Comparison of ENCODE assay signal across 29 cellular contexts in the genomic region with DNA sequence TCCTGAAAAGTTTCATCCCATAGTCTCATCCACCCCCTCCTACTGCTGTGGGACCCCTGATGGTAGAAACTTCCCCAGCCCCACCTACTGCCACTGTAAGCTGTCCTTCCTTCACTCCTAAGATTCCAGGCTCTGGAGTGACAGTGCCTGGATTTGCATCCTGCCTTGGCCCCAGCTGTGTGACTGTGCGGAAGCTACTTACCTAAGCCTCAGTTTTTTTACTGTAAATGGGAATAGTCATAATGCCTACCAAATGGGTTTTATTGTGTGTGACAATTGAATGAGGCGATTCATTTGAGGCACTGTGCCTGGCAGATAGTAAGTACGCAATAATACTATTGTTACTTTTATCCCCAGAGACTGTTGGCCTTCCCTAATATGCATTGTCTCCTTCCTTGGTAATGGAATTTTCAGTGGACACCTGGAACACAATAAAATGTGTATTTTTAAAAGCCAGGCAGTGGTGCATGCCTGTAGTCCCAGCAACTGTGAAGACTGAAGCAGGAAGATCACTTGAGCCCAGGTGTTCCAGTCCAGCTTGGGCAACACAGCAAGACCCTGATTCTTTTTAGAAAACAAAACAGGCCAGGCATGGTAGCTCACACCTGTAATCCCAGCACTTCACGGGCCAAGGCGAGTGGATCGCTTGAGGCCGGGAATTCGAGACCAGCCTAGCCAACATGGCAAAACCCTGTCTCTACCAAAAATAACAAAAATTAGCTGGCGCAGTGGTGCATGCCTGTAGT. TPM values are rescaled to one million over a fixed set of nuclear protein-coding genes. Genes with fewer than 3 reads are reported as not detected.
DNase-seq lines count a peak whose midpoint lies in the region; ATAC-seq and TF ChIP-seq lines count a peak whose summit lies in the region.
"Had no signal": no experiment of that assay in that cellular context is flagged by ENCODE, and none has a peak within 500 bp of the region (broad histone marks: within the 10 kb centered on the region; RNA-seq: fewer than 3 reads in every experiment).

No MANE protein-coding gene starts in this region.

- H3K79me2 ChIP-seq in mammary epithelial cell (ENCODE audit: insufficient read depth, low read length) (no peaks in the 10 kb centered on the region), neural progenitor cell (ENCODE audit: low read depth) (no peaks in the 10 kb centered on the region)

- H3K4me3 Mint-ChIP-seq in neural progenitor cell, result no peak overlapping the region
- H3K4me3 Mint-ChIP-seq: T-cell had no signal

- H3K27me3 Mint-ChIP-seq in neural progenitor cell (ENCODE audit: insufficient read depth, low read depth), result no peaks in the 10 kb centered on the region
- H3K27me3 Mint-ChIP-seq: T-cell had no signal

- no peaks in the 10 kb centered on the region for H3K27me3 ChIP-seq in breast epithelium
- no peaks in the 10 kb centered on the region for H3K27me3 ChIP-seq in mammary epithelial cell (ENCODE audit: insufficient read depth, low read length)
- H3K27me3 ChIP-seq in ectodermal cell (ENCODE audit: control insufficient read depth, insufficient read depth, low read length, poor library complexity, severe bottlenecking), result no peaks in the 10 kb centered on the region
- no peaks in the 10 kb centered on the region for H3K27me3 ChIP-seq in neural progenitor cell
- no peaks in the 10 kb centered on the region for H3K27me3 ChIP-seq in upper lobe of right lung
- H3K27me3 ChIP-seq: ascending aorta, pancreas, sigmoid colon, upper lobe of left lung had no signal

- no peak overlapping the region for H3K27ac Mint-ChIP-seq in neural progenitor cell
- H3K27ac Mint-ChIP-seq: activated naive CD4-positive, alpha-beta T cell treated with anti-CD3 and anti-CD28 coated beads, Interleukin-2, amount 50 U/mL, for 72 hours; T-cell had no signal

- WGBS in mammary epithelial cell (ENCODE audit: low coverage, missing lambda C conversion rate), result 98% methylated on average over 9 of the region's 9 CpGs
- WGBS in ectodermal cell, 2 experiments, result 82 to 86% methylated on average over 9 of the region's 9 CpGs

- H3K9ac ChIP-seq in mammary epithelial cell (ENCODE audit: insufficient read depth, low read length) (no peak overlapping the region), neural progenitor cell (no peak overlapping the region)

- peaks cover 37% of the 10 kb centered on the region for H3F3A ChIP-seq in neural progenitor cell (ENCODE audit: low read depth)

- H3K36me3 Mint-ChIP-seq in neural progenitor cell, result peaks cover 6% of the 10 kb centered on the region

- intact Hi-C loops in breast epithelium (cut with DNase I; ENCODE audit: low total_unique reads) (no loop called here), mammary epithelial cell (cut with micrococcal nuclease) (no loop called here), upper lobe of right lung (cut with DNase I) (no loop called here), posterior vena cava (cut with DNase I) (no loop called here)

- peaks cover 51% of the 10 kb centered on the region for H3K4me1 Mint-ChIP-seq in neural progenitor cell
- H3K4me1 Mint-ChIP-seq: T-cell had no signal

- dilution Hi-C loops in mammary epithelial cell (cut with HindIII; ENCODE audit: low sequenced_read_pairs), result no loop called here

- DNase-seq in breast epithelium (ENCODE audit: low spot score in 2 of 2) (no peak), mammary epithelial cell (no peak), neural progenitor cell (ENCODE audit: low spot score) (peak; percentile 47), upper lobe of right lung (no peak), posterior vena cava (ENCODE audit: low spot score) (no peak)
- DNase-seq: 8988T; activated CD4-positive, alpha-beta T cell treated with anti-CD3 and anti-CD28 coated beads for 48 hours; activated CD8-positive, alpha-beta memory T cell treated with anti-CD3 and anti-CD28 coated beads for 24 hours; activated T-cell treated with anti-CD3 and anti-CD28 coated beads for 4 hours; central memory CD4-positive, alpha-beta T cell; dermis blood vessel endothelial cell; DND-41; KBM-7; NCI-H1092 treated with DMSO at 0.1 percent for 48 hours; NCI-H1694 treated with DMSO at 0.1 percent for 48 hours; NCI-H2171; NCI-H524 treated with DMSO at 0.1 percent for 48 hours; pancreas; sigmoid colon; stimulated activated CD4-positive, alpha-beta T cell treated with anti-CD3 and anti-CD28 coated beads, Interleukin-12 subunit alpha, Interleukin-12 subunit beta, amount 100 ng/mL, for 4 hours; stimulated activated CD4-positive, alpha-beta T cell treated with anti-CD3 and anti-CD28 coated beads, Interleukin-2, amount 100 ng/mL, for 48 hours; T-cell; upper lobe of left lung; WERI-Rb-1 had no signal

- peak overlapping the region; percentile 64 to 69 for H3K27ac ChIP-seq in breast epithelium
- no peak overlapping the region for H3K27ac ChIP-seq in mammary epithelial cell (ENCODE audit: insufficient read depth, low read depth, low read length)
- peak overlapping the region; percentile 76 for H3K27ac ChIP-seq in ectodermal cell (ENCODE audit: insufficient read depth, low read depth, low read length, poor library complexity, severe bottlenecking)
- peak overlapping the region; percentile 55 for H3K27ac ChIP-seq in neural progenitor cell
- H3K27ac ChIP-seq in upper lobe of right lung, result no peak overlapping the region
- H3K27ac ChIP-seq: ascending aorta, pancreas, sigmoid colon, upper lobe of left lung, WERI-Rb-1 had no signal

- H4K20me1 ChIP-seq in mammary epithelial cell (ENCODE audit: insufficient read depth, low read length) (no peaks in the 10 kb centered on the region), neural progenitor cell (ENCODE audit: low read depth) (peaks cover 28% of the 10 kb centered on the region)

- in situ Hi-C loops in mammary epithelial cell (cut with MboI; ENCODE audit: low sequenced_read_pairs in 2 of 2), result no loop called here

- no peaks in the 10 kb centered on the region for H3K4me1 ChIP-seq in breast epithelium
- no peaks in the 10 kb centered on the region for H3K4me1 ChIP-seq in mammary epithelial cell (ENCODE audit: insufficient read depth, low read length)
- H3K4me1 ChIP-seq in ectodermal cell (ENCODE audit: control insufficient read depth, insufficient read depth, low read length), result peaks cover 41% of the 10 kb centered on the region
- peaks cover 50% of the 10 kb centered on the region for H3K4me1 ChIP-seq in neural progenitor cell
- H3K4me1 ChIP-seq in upper lobe of right lung, result no peaks in the 10 kb centered on the region
- H3K4me1 ChIP-seq: ascending aorta, pancreas had no signal

- H2AFZ ChIP-seq in mammary epithelial cell (ENCODE audit: low read depth, low read length) (no peak overlapping the region), neural progenitor cell (replicated peaks) (no peak overlapping the region)

- no peak for TF ChIP-seq POLR2A in breast epithelium (IDR thresholded peaks at IDR 0.05)

- ATAC-seq in upper lobe of right lung, result no peak
- no peak for ATAC-seq in HG03135 (IDR thresholded peaks at IDR 0.05; ENCODE audit: unreplicated experiment)
- no peak for ATAC-seq in GM21737 (IDR thresholded peaks at IDR 0.05; ENCODE audit: unreplicated experiment)
- ATAC-seq: activated naive CD4-positive, alpha-beta T cell treated with anti-CD3 and anti-CD28 coated beads, Interleukin-2, amount 50 U/mL, for 72 hours; T-cell had no signal

- no peaks in the 10 kb centered on the region for H3K9me3 ChIP-seq in breast epithelium
- no peaks in the 10 kb centered on the region for H3K9me3 ChIP-seq in mammary epithelial cell (replicated peaks; ENCODE audit: insufficient read depth, low read length)
- no peaks in the 10 kb centered on the region for H3K9me3 ChIP-seq in ectodermal cell (ENCODE audit: control insufficient read depth, low read length)
- H3K9me3 ChIP-seq in neural progenitor cell (ENCODE audit: low read depth), result no peaks in the 10 kb centered on the region
- no peaks in the 10 kb centered on the region for H3K9me3 ChIP-seq in upper lobe of right lung
- H3K9me3 ChIP-seq: ascending aorta, pancreas, sigmoid colon, upper lobe of left lung had no signal

- H3K4me2 ChIP-seq in mammary epithelial cell (ENCODE audit: insufficient read depth, low read depth, low read length), result no peak overlapping the region
- peak overlapping the region; percentile 51 for H3K4me2 ChIP-seq in neural progenitor cell

- CTCF ChIA-PET in mammary epithelial cell (lab: Charles Lee; ENCODE audit: low non-redundant PET), result no interaction called here

- BruUV-seq in mammary epithelial cell (replicated peaks; lab: Mats Ljungman, UMichigan), result no TSS peak

- no peaks in the 10 kb centered on the region for H3K36me3 ChIP-seq in breast epithelium
- no peaks in the 10 kb centered on the region for H3K36me3 ChIP-seq in mammary epithelial cell (ENCODE audit: insufficient read depth, low read length)
- H3K36me3 ChIP-seq in ectodermal cell (ENCODE audit: control insufficient read depth, insufficient read depth, low read length), result peaks cover 4% of the 10 kb centered on the region
- no peaks in the 10 kb centered on the region for H3K36me3 ChIP-seq in neural progenitor cell
- H3K36me3 ChIP-seq in upper lobe of right lung, result peaks cover 6% of the 10 kb centered on the region
- H3K36me3 ChIP-seq: ascending aorta, pancreas, sigmoid colon, upper lobe of left lung, WERI-Rb-1 had no signal

- H3K4me3 ChIP-seq in breast epithelium, result no peak overlapping the region
- H3K4me3 ChIP-seq in mammary epithelial cell (replicated peaks in 1 of 3; ENCODE audit: insufficient read depth in 1 of 3, low read depth in 2 of 3, low read length in 3 of 3), result no peak overlapping the region
- H3K4me3 ChIP-seq in ectodermal cell (ENCODE audit: insufficient read depth, low read depth, low read length), result no peak overlapping the region
- H3K4me3 ChIP-seq in neural progenitor cell, result no peak overlapping the region
- H3K4me3 ChIP-seq in upper lobe of right lung, result no peak overlapping the region
- H3K4me3 ChIP-seq: ascending aorta, pancreas, sigmoid colon, upper lobe of left lung had no signal

- TF ChIP-seq CTCF in breast epithelium (IDR thresholded peaks at IDR 0.05), result no peak
- TF ChIP-seq CTCF in mammary epithelial cell (conservative IDR thresholded peaks at IDR 0.05 in 1 of 2, IDR thresholded peaks at IDR 0.05 in 1 of 2; ENCODE audit: extremely low read depth in 1 of 2, insufficient read depth in 1 of 2, low read depth in 1 of 2, low read length in 2 of 2), result no peak
- TF ChIP-seq CTCF in neural progenitor cell (IDR thresholded peaks at IDR 0.05), result no peak
- no peak for TF ChIP-seq CTCF in upper lobe of right lung (IDR thresholded peaks at IDR 0.05)

- no peaks in the 10 kb centered on the region for H3K9me3 Mint-ChIP-seq in neural progenitor cell
- H3K9me3 Mint-ChIP-seq: activated naive CD4-positive, alpha-beta T cell treated with anti-CD3 and anti-CD28 coated beads, Interleukin-2, amount 50 U/mL, for 72 hours; T-cell had no signal

RNA-seq across cellular contexts. Expression of gene ZNF326, which starts 55.0 kb away (rescaled TPM):
- total RNA-seq in breast epithelium (10 to 100 TPM; 21.9 to 31.3 (median 23.6) TPM), mammary epithelial cell (10 to 100 TPM; 12.7 to 26.8 TPM), neural progenitor cell (ENCODE audit: low replicate concordance) (33.9 and 45.0 TPM in 2 replicates), upper lobe of right lung (18.0 TPM), posterior vena cava (10 to 100 TPM; 19.4 to 19.6 TPM)
- polyA plus RNA-seq in mammary epithelial cell, result 8.6 TPM
- polyA minus RNA-seq in mammary epithelial cell, result 7.4 TPM
- polyA plus RNA-seq in ectodermal cell (2013, experiment 1 of 4), result 63.4 TPM
- 58.3 TPM for polyA plus RNA-seq in ectodermal cell (2013, experiment 2 of 4)
- polyA plus RNA-seq in ectodermal cell (2013, experiment 3 of 4), result 38.7 TPM
- 45.1 TPM for polyA plus RNA-seq in ectodermal cell (2013, experiment 4 of 4)

Comparison
In these comparisons a context has a peak if more than half of its experiments do, and no peak if none do; other contexts are left out.
1. H3K27ac ChIP-seq: peak in breast epithelium (2 of 2), ectodermal cell (single experiment) and neural progenitor cell (single experiment); none in mammary epithelial cell (single experiment) and upper lobe of right lung (single experiment).